34 cellular contexts compared by ENCODE assay signal in the genomic region with DNA sequence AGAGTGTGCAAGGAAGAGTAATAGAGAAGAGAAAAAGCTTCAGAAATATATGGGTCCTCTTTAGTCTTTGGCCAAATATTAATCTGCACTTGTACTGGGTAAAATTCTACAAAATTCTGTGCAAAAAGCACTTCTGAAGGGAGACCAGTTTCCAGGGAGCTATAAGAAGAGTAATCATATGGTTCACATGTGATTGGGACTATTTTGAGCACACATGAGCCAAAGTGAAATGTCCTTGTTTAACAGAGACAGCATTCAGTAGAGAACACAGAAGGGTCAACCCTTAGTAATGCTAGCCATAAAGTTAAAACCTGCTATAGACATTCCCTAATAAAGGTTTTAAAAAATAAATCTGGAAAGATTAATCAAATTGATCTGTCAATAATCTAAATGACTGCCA.
"Had no signal": no experiment of that assay in that cellular context is flagged by ENCODE, and none has a peak within 500 bp of the region (broad histone marks: within the 10 kb centered on the region; RNA-seq: fewer than 3 reads in every experiment).

No MANE protein-coding gene starts in this region.

- DNase-seq: Karpas-422, Kasumi-1, MG63, MM.1S, MV-4-11, NCI-H1048, NCI-H1092, NCI-H1092 treated with DMSO at 0.1 percent for 48 hours, NCI-H1105, NCI-H1105 treated with DMSO at 0.1 percent for 48 hours, NCI-H1417, NCI-H1417 treated with DMSO at 0.1 percent for 48 hours, NCI-H1436, NCI-H1436 treated with DMSO at 0.1 percent for 48 hours, NCI-H146, NCI-H1694, NCI-H1694 treated with DMSO at 0.1 percent for 48 hours, NCI-H187, NCI-H187 treated with DMSO at 0.1 percent for 48 hours, NCI-H1930, NCI-H2029, NCI-H2029 treated with DMSO at 0.1 percent for 48 hours, NCI-H2081, NCI-H2081 treated with DMSO at 0.1 percent for 48 hours, NCI-H2107, NCI-H2171, NCI-H2171 treated with DMSO at 0.1 percent for 48 hours, NCI-H2227 treated with DMSO at 0.1 percent for 48 hours, NCI-H226, NCI-H345, NCI-H446, NCI-H446 treated with DMSO at 0.1 percent for 48 hours, NCI-H510A, NCI-H510A treated with DMSO at 0.1 percent for 48 hours had no signal
